In genomic region chr7:24885305-24885704, GRCh38 we compare ENCODE assay signal across 19 cellular contexts.
DNase-seq lines count a peak whose midpoint lies in the region; ATAC-seq, FAIRE-seq and TF ChIP-seq lines count a peak whose summit lies in the region.
"Had no signal": no experiment of that assay in that cellular context is flagged by ENCODE, and none has a peak within 500 bp of the region (broad histone marks: within the 10 kb centered on the region; RNA-seq: fewer than 3 reads in every experiment).

No MANE protein-coding gene starts in this region.

- no peak overlapping the region for H2BK120ac ChIP-seq in mesendoderm (ENCODE audit: low read depth, low read length)

- H3K27ac ChIP-seq in OCI-LY7 (ENCODE audit: low read depth, low read length, poor library complexity, severe bottlenecking) (peak overlapping the region; percentile 71), mesendoderm (ENCODE audit: low read depth, low read length) (no peak overlapping the region)

- H3K9me2 ChIP-seq in OCI-LY7 (ENCODE audit: insufficient read depth, low read length): no peaks in the 10 kb centered on the region

- DNase-seq in DMS153 treated with DMSO at 0.1 percent for 48 hours (lab: John Stamatoyannopoulos, UW; ENCODE audit: unreplicated experiment) (peak; percentile 23), DMS153 (lab: John Stamatoyannopoulos, UW) (no peak), NCI-H146 (lab: John Stamatoyannopoulos, UW) (peak; percentile 60), OCI-LY7 (ENCODE audit: low spot score) (no peak), mesendoderm (no peak), NCI-H446 (lab: John Stamatoyannopoulos, UW) (no peak), urothelium cell line (ENCODE audit: low spot score) (no peak)
- DNase-seq: 8988T; activated CD8-positive, alpha-beta memory T cell treated with anti-CD3 and anti-CD28 coated beads, Interleukin-2, amount 10 ng/mL, durations not matched to agents 7 days and 5 days; activated naive CD4-positive, alpha-beta T cell treated with Interleukin-2 at 50 U/mL for 16 hours; effector memory CD4-positive, alpha-beta T cell; left colon; NCI-H2171 treated with DMSO at 0.1 percent for 48 hours; PC-3; stimulated activated CD4-positive, alpha-beta T cell treated with anti-CD3 and anti-CD28 coated beads, Interleukin-12 subunit alpha, Interleukin-12 subunit beta, amount 100 ng/mL, for 4 hours had no signal

- H3K4ac ChIP-seq in mesendoderm (ENCODE audit: low read depth, low read length): no peak overlapping the region

- intact Hi-C loops in OCI-LY7 (cut with micrococcal nuclease; ENCODE audit: unreplicated experiment): no loop called here

- no peaks in the 10 kb centered on the region for H3K79me1 ChIP-seq in mesendoderm (ENCODE audit: low read length)

- no peaks in the 10 kb centered on the region for H4K20me1 ChIP-seq in OCI-LY7 (ENCODE audit: insufficient read depth, low read length)

- no peak for ATAC-seq in GM21576 (IDR thresholded peaks at IDR 0.05; ENCODE audit: unreplicated experiment)
- ATAC-seq: activated CD8-positive, alpha-beta memory T cell treated with anti-CD3 and anti-CD28 coated beads, Interleukin-2, amount 10 ng/mL, durations not matched to agents 7 days and 5 days; PC-3; SK-N-SH treated with all-trans-retinoic acid at 6 μM for 48 hours had no signal

- no peaks in the 10 kb centered on the region for H3K9me3 ChIP-seq in OCI-LY7 (ENCODE audit: low read length)

- H2BK15ac ChIP-seq in mesendoderm (replicated peaks; ENCODE audit: low read depth): no peak overlapping the region

- no CpG with 5 or more reads among the region's 2 CpGs for WGBS in mesendoderm (ENCODE audit: extremely low coverage, insufficient coverage, low lambda C conversion rate)

- H3K27me3 ChIP-seq in mesendoderm (ENCODE audit: insufficient read depth, low read length, poor library complexity): no peaks in the 10 kb centered on the region

- no peak overlapping the region for H3K9ac ChIP-seq in mesendoderm (ENCODE audit: low read length)

- H3K4me2 ChIP-seq in OCI-LY7 (ENCODE audit: low read length) (peak overlapping the region; percentile 14; the same call in 1 of the 2 replicates), mesendoderm (ENCODE audit: low read length) (no peak overlapping the region)

- H3K4me3 ChIP-seq in OCI-LY7 (ENCODE audit: low read depth, low read length, poor library complexity, severe bottlenecking): no peak overlapping the region
- no peak overlapping the region for H3K4me3 ChIP-seq in mesendoderm (ENCODE audit: low read length)

- H3K56ac ChIP-seq in mesendoderm (ENCODE audit: low read length): no peak overlapping the region

- POLR2A ChIA-PET in OCI-LY7 (lab: Charles Lee): interaction anchor here (1.1 to 12.6 kb wide), 7 partner anchors 7 to 50 kb away, joined by 3 to 176 read pairs (median 6); no protein-coding TSS in a partner anchor

- H2AK5ac ChIP-seq in mesendoderm (ENCODE audit: low read length): no peak overlapping the region

- H3K23ac ChIP-seq in mesendoderm (ENCODE audit: low read length): no peak overlapping the region

- no peak overlapping the region for H4K8ac ChIP-seq in mesendoderm (ENCODE audit: low read depth, low read length)

- H4K5ac ChIP-seq in mesendoderm (ENCODE audit: low read length): no peak overlapping the region

- FAIRE-seq in urothelium cell line (lab: Jason Lieb, UNC): no peak
- FAIRE-seq: bronchial epithelial cell, G401.6 had no signal

- no TSS peak for BruUV-seq in OCI-LY7 (replicated peaks; lab: Mats Ljungman, UMichigan)

- H3K36me3 ChIP-seq in OCI-LY7 (ENCODE audit: insufficient read depth, low read length) (peaks cover 64% of the 10 kb centered on the region), mesendoderm (ENCODE audit: control insufficient read depth, insufficient read depth, low read length) (no peaks in the 10 kb centered on the region)

- H2AFZ ChIP-seq in OCI-LY7 (ENCODE audit: low read length): no peak overlapping the region

- peak overlapping the region; percentile 60 for H3K18ac ChIP-seq in mesendoderm (ENCODE audit: low read length)

- H3K4me1 ChIP-seq in OCI-LY7 (ENCODE audit: insufficient read depth, low read length, poor library complexity, severe bottlenecking) (peaks cover 71% of the 10 kb centered on the region), mesendoderm (ENCODE audit: control insufficient read depth, low read depth, low read length) (peaks cover 2% of the 10 kb centered on the region)

- no peak for TF ChIP-seq CTCF in OCI-LY7 (conservative IDR thresholded peaks at IDR 0.05; ENCODE audit: low read length)

- no peak overlapping the region for H2BK5ac ChIP-seq in mesendoderm (ENCODE audit: low read length)

- peaks cover 40% of the 10 kb centered on the region; the same call in 1 of the 2 replicates for H3K79me2 ChIP-seq in OCI-LY7 (ENCODE audit: insufficient read depth, low read depth, low read length)
- no peaks in the 10 kb centered on the region for H3K79me2 ChIP-seq in mesendoderm (ENCODE audit: control insufficient read depth, insufficient read depth, low read length)

- CTCF ChIA-PET in OCI-LY7 (lab: Charles Lee; ENCODE audit: unreplicated experiment): interaction anchor here (1.1 to 2.7 kb wide), 2 partner anchors 9 to 64 kb away, joined by 3 to 10 read pairs; no protein-coding TSS in a partner anchor

Comparison
In these comparisons a context has a peak if more than half of its experiments do, and no peak if none do; other contexts are left out.
1. DNase-seq: peak in DMS153 treated with DMSO at 0.1 percent for 48 hours (single experiment) and NCI-H146 (single experiment); none in DMS153 (single experiment), OCI-LY7 (single experiment), mesendoderm (single experiment), NCI-H446 (0 of 2) and urothelium cell line (single experiment).